ENCODE assay signal across 12 cellular contexts in the genomic region with DNA sequence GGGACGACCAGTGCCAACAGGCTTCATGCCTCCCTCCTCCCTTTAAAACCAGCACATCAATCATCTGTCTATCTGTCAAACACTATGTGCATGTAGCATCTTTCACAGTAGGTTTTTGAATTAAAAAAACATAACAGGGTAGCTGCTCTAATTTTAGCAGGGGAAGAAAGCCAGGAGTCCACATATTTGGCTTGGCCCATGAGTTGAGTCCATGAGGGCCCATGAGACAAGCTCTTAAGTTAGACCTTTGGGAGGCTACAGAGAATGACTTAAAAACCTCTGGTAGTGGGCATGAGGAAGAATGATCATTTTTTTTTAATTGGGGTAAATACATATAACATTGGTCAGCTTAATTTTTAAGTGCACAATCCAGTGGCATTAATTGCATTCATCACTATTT.
"Had no signal": no experiment of that assay in that cellular context is flagged by ENCODE, and none has a peak within 500 bp of the region (broad histone marks: within the 10 kb centered on the region; RNA-seq: fewer than 3 reads in every experiment).

No MANE protein-coding gene starts in this region.

- H3K9me3 ChIP-seq: mucosa of descending colon, psoas muscle had no signal

- H3K9me3 Mint-ChIP-seq: activated CD4-positive, alpha-beta memory T cell treated with anti-CD3 and anti-CD28 coated beads, Interleukin-2, amount 10 ng/mL, durations not matched to agents 7 days and 5 days; activated naive CD4-positive, alpha-beta T cell treated with anti-CD3 and anti-CD28 coated beads for 36 hours; nephron progenitor cell; stimulated activated naive CD8-positive, alpha-beta T cell treated with anti-CD3 and anti-CD28 coated beads, Interleukin-15, Interleukin-2, amounts not matched to agents 100 ng/mL and 50 ng/mL, for 24 hours; T-helper 2 cell treated with Interferon-gamma antibody and Interleukin-4, amounts not matched to agents 5 μg/mL and 100 μg/mL, for 36 hours had no signal

- H3K4me3 Mint-ChIP-seq: activated CD4-positive, alpha-beta memory T cell treated with anti-CD3 and anti-CD28 coated beads, Interleukin-2, amount 10 ng/mL, durations not matched to agents 7 days and 5 days; activated naive CD4-positive, alpha-beta T cell treated with anti-CD3 and anti-CD28 coated beads for 36 hours; nephron progenitor cell; stimulated activated naive CD8-positive, alpha-beta T cell treated with anti-CD3 and anti-CD28 coated beads, Interleukin-15, Interleukin-2, amounts not matched to agents 100 ng/mL and 50 ng/mL, for 24 hours; T-helper 2 cell treated with Interferon-gamma antibody and Interleukin-4, amounts not matched to agents 5 μg/mL and 100 μg/mL, for 36 hours had no signal

- H3K27ac ChIP-seq: psoas muscle had no signal

- H3K4me3 ChIP-seq: lung, mucosa of descending colon, psoas muscle had no signal

- H3K27me3 Mint-ChIP-seq: activated CD4-positive, alpha-beta memory T cell treated with anti-CD3 and anti-CD28 coated beads, Interleukin-2, amount 10 ng/mL, durations not matched to agents 7 days and 5 days; stimulated activated naive CD8-positive, alpha-beta T cell treated with anti-CD3 and anti-CD28 coated beads, Interleukin-15, Interleukin-2, amounts not matched to agents 100 ng/mL and 50 ng/mL, for 24 hours had no signal

- ATAC-seq: activated CD4-positive, CD25-positive, alpha-beta regulatory T cell treated with anti-CD3 and anti-CD28 coated beads, Interleukin-2, amount 50 U/mL, for 24 hours; mucosa of descending colon; psoas muscle had no signal

- DNase-seq: activated CD4-positive, alpha-beta memory T cell treated with anti-CD3 and anti-CD28 coated beads, Interleukin-2, amount 10 ng/mL, durations not matched to agents 7 days and 5 days; activated naive CD4-positive, alpha-beta T cell treated with anti-CD3 and anti-CD28 coated beads for 36 hours; cerebellar nuclear complex; dermis blood vessel endothelial cell; mucosa of descending colon; nephron progenitor cell; psoas muscle; stimulated activated CD4-positive, alpha-beta T cell treated with anti-CD3 and anti-CD28 coated beads, Interleukin-12 subunit alpha, Interleukin-12 subunit beta, amount 100 ng/mL, for 4 hours had no signal

- H3K27ac Mint-ChIP-seq: activated CD4-positive, alpha-beta memory T cell treated with anti-CD3 and anti-CD28 coated beads, Interleukin-2, amount 10 ng/mL, durations not matched to agents 7 days and 5 days; activated naive CD4-positive, alpha-beta T cell treated with anti-CD3 and anti-CD28 coated beads for 36 hours; nephron progenitor cell; stimulated activated naive CD8-positive, alpha-beta T cell treated with anti-CD3 and anti-CD28 coated beads, Interleukin-15, Interleukin-2, amounts not matched to agents 100 ng/mL and 50 ng/mL, for 24 hours; T-helper 2 cell treated with Interferon-gamma antibody and Interleukin-4, amounts not matched to agents 5 μg/mL and 100 μg/mL, for 36 hours had no signal
